Comparison of ENCODE assay signal across 9 cellular contexts in genomic region chr17:76560036-76560876, GRCh38. TPM values are rescaled to one million over a fixed set of nuclear protein-coding genes. Genes with fewer than 3 reads are reported as not detected.
DNase-seq lines count a peak whose midpoint lies in the region; ATAC-seq and TF ChIP-seq lines count a peak whose summit lies in the region.
"Had no signal": no experiment of that assay in that cellular context is flagged by ENCODE, and none has a peak within 500 bp of the region (broad histone marks: within the 10 kb centered on the region; RNA-seq: fewer than 3 reads in every experiment).

No MANE protein-coding gene starts in this region.

- H3K27me3 Mint-ChIP-seq in H9 (ENCODE audit: low read depth): no peaks in the 10 kb centered on the region; the same call in 1 of the 2 replicates
- no peaks in the 10 kb centered on the region for H3K27me3 Mint-ChIP-seq in activated CD8-positive, alpha-beta T cell treated with anti-CD3 and anti-CD28 coated beads for 36 hours
- H3K27me3 Mint-ChIP-seq: dendritic cell treated with granulocyte-macrophage colony-stimulating factor and Interleukin-4, amounts not matched to agents 40 ng/mL and 50 ng/mL, for 4 days had no signal

- no peak for DNase-seq in H9
- DNase-seq in activated CD8-positive, alpha-beta T cell treated with anti-CD3 and anti-CD28 coated beads for 36 hours: no peak
- DNase-seq in mesenchymal stem cell: peak; percentile 29
- no peak for DNase-seq in stimulated activated CD4-positive, alpha-beta T cell treated with anti-CD3 and anti-CD28 coated beads, Interleukin-1b, Interleukin-23, amount 100 ng/mL, for 48 hours

- WGBS in H9 (ENCODE audit: extremely low coverage, insufficient read length, low lambda C conversion rate): no CpG with 5 or more reads among the region's 10 CpGs
- 83% methylated on average over 10 of the region's 10 CpGs for WGBS in mesenchymal stem cell

- peaks cover 2% of the 10 kb centered on the region for H3K79me1 ChIP-seq in H9 (ENCODE audit: insufficient read depth, low read depth, low read length, poor library complexity, severe bottlenecking)
- peaks cover 5% of the 10 kb centered on the region for H3K79me1 ChIP-seq in mesenchymal stem cell (replicated peaks; ENCODE audit: low read length, poor library complexity, severe bottlenecking)

- CTCF ChIA-PET in activated CD8-positive, alpha-beta T cell treated with anti-CD3 and anti-CD28 coated beads for 36 hours (lab: Charles Lee): interaction anchor here (0.8 to 7.3 kb wide), 8 partner anchors 18 to 175 kb away, joined by 3 to 64 read pairs (median 4); partner anchors contain the start of gene SPHK1

- H3K27ac ChIP-seq in ACC112 (ENCODE audit: low read depth, low read length): peak overlapping the region; percentile 64
- no peak overlapping the region for H3K27ac ChIP-seq in H9 (ENCODE audit: insufficient read length, low read depth, low read length)
- no peak overlapping the region for H3K27ac ChIP-seq in mesenchymal stem cell (ENCODE audit: low read length, poor library complexity, severe bottlenecking)

- peaks cover 42 to 67% (median 61%) of the 10 kb centered on the region in 3 experiments for H3K36me3 Mint-ChIP-seq in H9 (ENCODE audit: insufficient read depth in 1 of 3, low read depth in 3 of 3)
- H3K36me3 Mint-ChIP-seq in activated CD8-positive, alpha-beta T cell treated with anti-CD3 and anti-CD28 coated beads for 36 hours (ENCODE audit: low read depth): peaks cover 69% of the 10 kb centered on the region

- H2BK15ac ChIP-seq in H9 (ENCODE audit: low read depth, low read length) (no peak overlapping the region), mesenchymal stem cell (ENCODE audit: low read depth, poor library complexity, severe bottlenecking) (no peak overlapping the region)

- no peaks in the 10 kb centered on the region; a peak in 1 of 5 replicates for H3K9me3 Mint-ChIP-seq in H9
- H3K9me3 Mint-ChIP-seq in activated CD8-positive, alpha-beta T cell treated with anti-CD3 and anti-CD28 coated beads for 36 hours: no peaks in the 10 kb centered on the region
- H3K9me3 Mint-ChIP-seq: dendritic cell treated with granulocyte-macrophage colony-stimulating factor and Interleukin-4, amounts not matched to agents 40 ng/mL and 50 ng/mL, for 4 days had no signal

- H3K27ac Mint-ChIP-seq in H9: peak overlapping the region; percentile 11 to 80 (median 42); a peak in 4 of 7 replicates
- H3K27ac Mint-ChIP-seq in activated CD8-positive, alpha-beta T cell treated with anti-CD3 and anti-CD28 coated beads for 36 hours: peak overlapping the region; percentile 72
- H3K27ac Mint-ChIP-seq: dendritic cell treated with granulocyte-macrophage colony-stimulating factor and Interleukin-4, amounts not matched to agents 40 ng/mL and 50 ng/mL, for 4 days had no signal

- peak overlapping the region; percentile 69 to 97 for H3K4me3 Mint-ChIP-seq in H9
- peak overlapping the region; percentile 99 for H3K4me3 Mint-ChIP-seq in activated CD8-positive, alpha-beta T cell treated with anti-CD3 and anti-CD28 coated beads for 36 hours
- H3K4me3 Mint-ChIP-seq: dendritic cell treated with granulocyte-macrophage colony-stimulating factor and Interleukin-4, amounts not matched to agents 40 ng/mL and 50 ng/mL, for 4 days had no signal

- H2BK12ac ChIP-seq in H9 (ENCODE audit: insufficient read length, low read depth, low read length): no peak overlapping the region
- peak overlapping the region in 1 of 2 experiments; percentile 77 for H2BK12ac ChIP-seq in mesenchymal stem cell (ENCODE audit: low read length in 2 of 2)

- peaks cover 17% of the 10 kb centered on the region; the same call in 1 of the 2 replicates for H3K36me3 ChIP-seq in ACC112 (ENCODE audit: insufficient read depth, low read length)
- H3K36me3 ChIP-seq in mesenchymal stem cell (ENCODE audit: control insufficient read depth in 1 of 2, insufficient read depth in 2 of 2, low read depth in 1 of 2, low read length in 2 of 2): peaks cover 13 to 40% of the 10 kb centered on the region in 2 experiments

- H4K8ac ChIP-seq in H9 (replicated peaks; ENCODE audit: insufficient read length, low read depth, low read length): no peak overlapping the region
- peak overlapping the region; percentile 54 for H4K8ac ChIP-seq in mesenchymal stem cell (ENCODE audit: low read length)

- H3K79me2 ChIP-seq in ACC112 (ENCODE audit: control insufficient read depth, insufficient read depth, low read length, unreplicated experiment) (peaks cover 50% of the 10 kb centered on the region), H9 (ENCODE audit: insufficient read depth, low read length) (peaks cover 35% of the 10 kb centered on the region)

- POLR2A ChIA-PET in activated CD8-positive, alpha-beta T cell treated with anti-CD3 and anti-CD28 coated beads for 36 hours (lab: Charles Lee): interaction anchor here (0.7 to 3.2 kb wide), 15 partner anchors 8 to 177 kb away, joined by 3 to 10 read pairs (median 4); partner anchors contain the start of genes MFSD11, SRSF2 and ST6GALNAC2

- no peak overlapping the region for H4K5ac ChIP-seq in H9 (ENCODE audit: insufficient read length, low read depth, low read length)

- H3K27me3 ChIP-seq in ACC112 (ENCODE audit: insufficient read depth, low read length) (no peaks in the 10 kb centered on the region), H9 (ENCODE audit: insufficient read depth, low read length) (no peaks in the 10 kb centered on the region), mesenchymal stem cell (ENCODE audit: control insufficient read depth in 1 of 2, insufficient read depth in 1 of 2, low read length in 2 of 2) (no peaks in the 10 kb centered on the region)

- H2AK5ac ChIP-seq in H9 (ENCODE audit: insufficient read length, low read length): no peak overlapping the region
- no peak overlapping the region for H2AK5ac ChIP-seq in mesenchymal stem cell (ENCODE audit: low read length, severe bottlenecking)

- H3K23me2 ChIP-seq in H9 (ENCODE audit: insufficient read length, low read depth, low read length, poor library complexity, severe bottlenecking): peaks cover 6% of the 10 kb centered on the region

- H3K23ac ChIP-seq in H9 (ENCODE audit: insufficient read length, low read depth, low read length) (no peak overlapping the region), mesenchymal stem cell (ENCODE audit: low read length in 2 of 2) (no peak overlapping the region)

- H2AFZ ChIP-seq in ACC112 (ENCODE audit: low read length, unreplicated experiment) (no peak overlapping the region), H9 (ENCODE audit: low read length) (no peak overlapping the region), mesenchymal stem cell (ENCODE audit: low read depth, low read length) (no peak overlapping the region)

- H3K9ac ChIP-seq in H9 (ENCODE audit: extremely low read depth, insufficient read length, low read length) (peak overlapping the region; percentile 37), mesenchymal stem cell (ENCODE audit: low read length) (peak overlapping the region; percentile 99)

- no peak for TF ChIP-seq CTCF in H9 (conservative IDR thresholded peaks at IDR 0.05)
- no peak for TF ChIP-seq CTCF in activated CD8-positive, alpha-beta T cell treated with anti-CD3 and anti-CD28 coated beads for 36 hours (IDR thresholded peaks at IDR 0.05)

- H3K4me3 ChIP-seq in ACC112 (ENCODE audit: low read depth, low read length) (peak overlapping the region; percentile 99), mesenchymal stem cell (ENCODE audit: insufficient read depth in 1 of 2, low read depth in 1 of 2, low read length in 2 of 2) (peak overlapping the region in 1 of 2 experiments; percentile 96)

- H2BK5ac ChIP-seq in H9 (ENCODE audit: insufficient read length, low read length) (no peak overlapping the region), mesenchymal stem cell (ENCODE audit: low read depth, low read length, poor library complexity, severe bottlenecking) (no peak overlapping the region)

- H3T11ph ChIP-seq in H9 (ENCODE audit: low read length): no peak overlapping the region

- peaks cover 31 to 45% of the 10 kb centered on the region in 2 experiments for H3K4me1 Mint-ChIP-seq in H9
- peaks cover 59% of the 10 kb centered on the region for H3K4me1 Mint-ChIP-seq in activated CD8-positive, alpha-beta T cell treated with anti-CD3 and anti-CD28 coated beads for 36 hours (ENCODE audit: low read depth)

- H3K4ac ChIP-seq in H9 (ENCODE audit: low read depth, low read length) (no peak overlapping the region), mesenchymal stem cell (ENCODE audit: low read depth in 1 of 2, low read length in 2 of 2) (no peak overlapping the region)

- no peak overlapping the region for H3K56ac ChIP-seq in H9 (ENCODE audit: insufficient read length, low read depth, low read length)

- H3K4me2 ChIP-seq in H9 (ENCODE audit: insufficient read depth, insufficient read length, low read length) (peak overlapping the region; percentile 95), mesenchymal stem cell (ENCODE audit: low read length, poor library complexity, severe bottlenecking) (peak overlapping the region; percentile 28)

- H2BK20ac ChIP-seq in H9 (ENCODE audit: low read depth, low read length, poor library complexity, severe bottlenecking): no peak overlapping the region

- intact Hi-C loops in activated CD8-positive, alpha-beta T cell treated with anti-CD3 and anti-CD28 coated beads for 36 hours (cut with micrococcal nuclease): no loop called here

- H2BK120ac ChIP-seq in H9 (ENCODE audit: low read depth, low read length, poor library complexity, severe bottlenecking): no peak overlapping the region
- no peak overlapping the region for H2BK120ac ChIP-seq in mesenchymal stem cell (ENCODE audit: low read depth, low read length)

- H4K20me1 ChIP-seq in H9 (ENCODE audit: control insufficient read depth, insufficient read depth, insufficient read length): no peaks in the 10 kb centered on the region

- H3K18ac ChIP-seq in H9 (ENCODE audit: insufficient read length, low read depth, low read length) (no peak overlapping the region), mesenchymal stem cell (ENCODE audit: low read depth in 1 of 2, low read length in 2 of 2) (no peak overlapping the region)

- ATAC-seq in activated CD8-positive, alpha-beta T cell treated with anti-CD3 and anti-CD28 coated beads for 36 hours: no peak
- ATAC-seq in GM21526 (IDR thresholded peaks at IDR 0.05; ENCODE audit: low FRiP score, unreplicated experiment) (no peak), HG03045 (IDR thresholded peaks at IDR 0.05; ENCODE audit: unreplicated experiment) (no peak), HG02852 (IDR thresholded peaks at IDR 0.05; ENCODE audit: unreplicated experiment) (no peak)

- H3K9me3 ChIP-seq in H9 (ENCODE audit: control insufficient read depth, low read depth, low read length): no peaks in the 10 kb centered on the region
- H3K9me3 ChIP-seq in mesenchymal stem cell (ENCODE audit: control insufficient read depth, low read length): no peaks in the 10 kb centered on the region

- H3K4me1 ChIP-seq in ACC112 (ENCODE audit: control insufficient read depth, insufficient read depth, low read length, unreplicated experiment) (peaks cover 49% of the 10 kb centered on the region), H9 (ENCODE audit: insufficient read depth, low read length) (no peaks in the 10 kb centered on the region), mesenchymal stem cell (ENCODE audit: control insufficient read depth, insufficient read depth, low read depth, low read length) (peaks cover 15% of the 10 kb centered on the region)

- H4K91ac ChIP-seq in H9 (ENCODE audit: insufficient read length, low read depth, low read length) (no peak overlapping the region), mesenchymal stem cell (ENCODE audit: low read length) (no peak overlapping the region)

- H3K14ac ChIP-seq in H9 (ENCODE audit: insufficient read depth, low read length) (no peak overlapping the region), mesenchymal stem cell (ENCODE audit: low read length in 2 of 2) (no peak overlapping the region)

RNA-seq across cellular contexts. Expression of gene PRCD, which starts 20.4 kb away (rescaled TPM):
- 0.42 and 0.46 TPM in 2 replicates for total RNA-seq in H9 (2021)
- total RNA-seq in activated CD8-positive, alpha-beta T cell treated with anti-CD3 and anti-CD28 coated beads for 36 hours: not detected
- polyA plus RNA-seq in mesenchymal stem cell (2013, experiment 1 of 2): 13.5 TPM
- polyA plus RNA-seq in mesenchymal stem cell (2013, experiment 2 of 2): 14.0 TPM

RNA-seq across cellular contexts. Expression of gene CYGB, which starts 22.7 kb away (rescaled TPM):
- 2.4 and 2.8 TPM in 2 replicates for total RNA-seq in H9 (2021)
- under 1 TPM in 1 of 2 experiments, not detected in 1; 0.23 TPM for total RNA-seq in activated CD8-positive, alpha-beta T cell treated with anti-CD3 and anti-CD28 coated beads for 36 hours
- polyA plus RNA-seq in mesenchymal stem cell (2013, experiment 1 of 2): 313 TPM
- polyA plus RNA-seq in mesenchymal stem cell (2013, experiment 2 of 2): 315 TPM

RNA-seq across cellular contexts. Expression of gene ST6GALNAC2, which starts 25.4 kb away (rescaled TPM):
- total RNA-seq in H9 (2021): 0.37 and 0.46 TPM in 2 replicates
- total RNA-seq in activated CD8-positive, alpha-beta T cell treated with anti-CD3 and anti-CD28 coated beads for 36 hours: not detected
- 0.72 TPM for polyA plus RNA-seq in mesenchymal stem cell (2013, experiment 1 of 2)
- 0.78 TPM for polyA plus RNA-seq in mesenchymal stem cell (2013, experiment 2 of 2)

RNA-seq across cellular contexts. Expression of gene RHBDF2, which starts 59.0 kb away (rescaled TPM):
- total RNA-seq in H9 (2021): 17.1 and 19.7 TPM in 2 replicates
- 10 to 100 TPM; 19.9 to 20.4 TPM for total RNA-seq in activated CD8-positive, alpha-beta T cell treated with anti-CD3 and anti-CD28 coated beads for 36 hours
- polyA plus RNA-seq in mesenchymal stem cell (2013, experiment 1 of 2): 19.9 TPM
- 18.4 TPM for polyA plus RNA-seq in mesenchymal stem cell (2013, experiment 2 of 2)
